In genomic region chr9:79796411-79796810, GRCh38 we compare ENCODE assay signal across 30 cellular contexts.
"Had no signal": no experiment of that assay in that cellular context is flagged by ENCODE, and none has a peak within 500 bp of the region (broad histone marks: within the 10 kb centered on the region; RNA-seq: fewer than 3 reads in every experiment).

No MANE protein-coding gene starts in this region.

- H3K27ac Mint-ChIP-seq: immature natural killer cell; memory B cell; naive thymus-derived CD4-positive, alpha-beta T cell; nephron; stimulated activated effector memory CD8-positive, alpha-beta T cell treated with anti-CD3 and anti-CD28 coated beads, Interleukin-12 subunit alpha, Interleukin-12 subunit beta, amount 100 ng/mL, for 72 hours; stimulated activated naive CD8-positive, alpha-beta T cell treated with anti-CD3 and anti-CD28 coated beads, Interleukin-15, amount 100 ng/mL, for 72 hours; type B pancreatic cell had no signal

- H3K27me3 Mint-ChIP-seq: memory B cell; naive thymus-derived CD4-positive, alpha-beta T cell; stimulated activated naive CD8-positive, alpha-beta T cell treated with anti-CD3 and anti-CD28 coated beads, Interleukin-15, amount 100 ng/mL, for 72 hours had no signal

- H3K36me3 Mint-ChIP-seq: immature natural killer cell; memory B cell; naive thymus-derived CD4-positive, alpha-beta T cell; stimulated activated effector memory CD8-positive, alpha-beta T cell treated with anti-CD3 and anti-CD28 coated beads, Interleukin-12 subunit alpha, Interleukin-12 subunit beta, amount 100 ng/mL, for 72 hours; type B pancreatic cell had no signal

- FAIRE-seq: islet of Langerhans, pancreas had no signal

- ATAC-seq: mucosa of descending colon; naive thymus-derived CD4-positive, alpha-beta T cell; pancreas; right cardiac atrium; sciatic nerve; stimulated activated effector memory CD8-positive, alpha-beta T cell treated with anti-CD3 and anti-CD28 coated beads, Interleukin-12 subunit alpha, Interleukin-12 subunit beta, amount 100 ng/mL, for 72 hours; stimulated activated naive CD8-positive, alpha-beta T cell treated with anti-CD3 and anti-CD28 coated beads, Interleukin-15, amount 100 ng/mL, for 72 hours had no signal

- H3K4me3 Mint-ChIP-seq: immature natural killer cell; memory B cell; naive thymus-derived CD4-positive, alpha-beta T cell; nephron; neural crest cell; stimulated activated effector memory CD8-positive, alpha-beta T cell treated with anti-CD3 and anti-CD28 coated beads, Interleukin-12 subunit alpha, Interleukin-12 subunit beta, amount 100 ng/mL, for 72 hours; stimulated activated naive CD8-positive, alpha-beta T cell treated with anti-CD3 and anti-CD28 coated beads, Interleukin-15, amount 100 ng/mL, for 72 hours; type B pancreatic cell had no signal

- DNase-seq: hypothalamus; immature natural killer cell; left ventricle myocardium inferior; midbrain; mucosa of descending colon; naive thymus-derived CD4-positive, alpha-beta T cell; nucleus accumbens; pancreas; posterior cingulate gyrus; retina; right cardiac atrium; stimulated activated CD4-positive, alpha-beta T cell treated with anti-CD3 and anti-CD28 coated beads, Interleukin-12 subunit alpha, Interleukin-12 subunit beta, amount 100 ng/mL, for 4 hours; stimulated activated CD4-positive, alpha-beta T cell treated with anti-CD3 and anti-CD28 coated beads, Interleukin-15, amount 100 ng/mL, for 24 hours; stimulated activated CD4-positive, alpha-beta T cell treated with anti-CD3 and anti-CD28 coated beads, Interleukin-2, amount 100 ng/mL, for 24 hours; stimulated activated CD4-positive, alpha-beta T cell treated with anti-CD3 and anti-CD28 coated beads, Interleukin-4, amount 100 ng/mL, for 24 hours; stimulated activated naive CD4-positive, alpha-beta T cell; stimulated activated naive CD8-positive, alpha-beta T cell treated with anti-CD3 and anti-CD28 coated beads, Interleukin-15, amount 100 ng/mL, for 72 hours; substantia nigra; uterus had no signal

- H3K36me3 ChIP-seq: left ventricle myocardium inferior, pancreas, prostate gland, tibial nerve, uterus had no signal

- H3K27ac ChIP-seq: left ventricle myocardium inferior, pancreas, prostate gland, skin epidermis, tibial nerve, uterus had no signal

- H3K4me1 ChIP-seq: pancreas, prostate gland, uterus had no signal

- H3K9me3 ChIP-seq: left ventricle myocardium inferior, mucosa of descending colon, pancreas, prostate gland, tibial nerve, uterus had no signal

- H3K4me1 Mint-ChIP-seq: memory B cell; naive thymus-derived CD4-positive, alpha-beta T cell; neural crest cell; stimulated activated effector memory CD8-positive, alpha-beta T cell treated with anti-CD3 and anti-CD28 coated beads, Interleukin-12 subunit alpha, Interleukin-12 subunit beta, amount 100 ng/mL, for 72 hours; stimulated activated naive CD8-positive, alpha-beta T cell treated with anti-CD3 and anti-CD28 coated beads, Interleukin-15, amount 100 ng/mL, for 72 hours had no signal

- H3K27me3 ChIP-seq: pancreas, tibial nerve, uterus had no signal

- H3K4me3 ChIP-seq: left ventricle myocardium inferior, lung, mucosa of descending colon, pancreas, prostate gland, skin epidermis, tibial nerve, uterus had no signal

- H3K9me3 Mint-ChIP-seq: immature natural killer cell; memory B cell; nephron; neural crest cell; stimulated activated effector memory CD8-positive, alpha-beta T cell treated with anti-CD3 and anti-CD28 coated beads, Interleukin-12 subunit alpha, Interleukin-12 subunit beta, amount 100 ng/mL, for 72 hours; stimulated activated naive CD8-positive, alpha-beta T cell treated with anti-CD3 and anti-CD28 coated beads, Interleukin-15, amount 100 ng/mL, for 72 hours; type B pancreatic cell had no signal
